ENCODE assay signal across 8 cellular contexts in the genomic region with DNA sequence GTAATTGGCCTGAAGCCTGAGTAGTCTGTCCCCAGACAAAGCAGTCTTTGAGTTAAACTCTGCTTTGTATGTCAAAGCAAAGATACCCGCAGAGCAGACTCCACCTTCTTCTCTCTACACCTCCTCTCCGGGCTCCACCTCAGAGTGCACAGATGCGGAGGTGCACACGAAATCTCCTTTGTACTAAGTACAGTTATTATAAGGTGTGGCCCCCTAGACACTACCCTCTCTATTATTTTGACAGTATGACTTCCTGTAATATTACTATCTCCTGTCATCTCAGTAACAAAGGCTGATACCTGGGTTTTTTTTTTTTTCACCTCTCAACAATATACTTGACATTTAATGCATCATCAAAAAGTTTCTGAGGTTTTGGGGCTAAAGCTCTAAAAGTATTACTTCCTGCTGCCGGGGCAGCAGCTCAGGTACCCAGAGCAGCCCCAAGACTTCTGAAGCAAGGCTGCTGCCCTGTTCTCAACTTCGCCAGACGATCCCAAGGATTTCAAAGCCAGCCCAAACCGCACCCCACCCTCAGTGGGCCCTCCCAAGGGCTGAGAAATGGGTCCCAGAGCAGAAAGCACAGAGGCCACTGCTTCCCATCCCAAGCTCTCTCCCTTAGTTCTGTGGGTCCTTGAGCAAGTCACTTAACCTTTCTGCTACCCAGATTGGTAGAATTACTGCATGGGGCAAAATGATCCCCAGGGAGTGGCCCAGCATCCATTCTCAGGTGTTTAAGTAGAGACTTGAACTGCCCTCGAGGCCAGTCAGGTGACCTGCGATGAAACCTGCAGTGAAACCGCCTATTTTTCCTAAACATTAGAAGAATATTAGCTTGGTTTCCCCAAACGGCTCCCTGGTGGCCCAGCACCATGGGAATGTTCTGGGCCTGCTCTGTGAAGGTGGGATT.
DNase-seq lines count a peak whose midpoint lies in the region; ATAC-seq, FAIRE-seq and TF ChIP-seq lines count a peak whose summit lies in the region.

No MANE protein-coding gene starts in this region.

- CTCF ChIA-PET in activated CD4-positive, alpha-beta memory T cell treated with anti-CD3 and anti-CD28 coated beads for 36 hours (lab: Charles Lee) = no interaction called here

- FAIRE-seq in H54 (lab: Jason Lieb, UNC) = no peak

- POLR2A ChIA-PET in activated CD4-positive, alpha-beta memory T cell treated with anti-CD3 and anti-CD28 coated beads for 36 hours (lab: Charles Lee) = interaction anchor here (0.7 to 1.0 kb wide), 2 partner anchors 32 to 42 kb away, joined by 3 to 7 read pairs; no protein-coding TSS in a partner anchor

- peaks cover 78% of the 10 kb centered on the region for H3K4me1 Mint-ChIP-seq in activated CD4-positive, alpha-beta memory T cell treated with anti-CD3 and anti-CD28 coated beads for 36 hours (ENCODE audit: low read depth)
- peaks cover 91% of the 10 kb centered on the region for H3K4me1 Mint-ChIP-seq in stimulated activated naive CD8-positive, alpha-beta T cell treated with anti-CD3 and anti-CD28 coated beads, Interleukin-15, Interleukin-2, amounts not matched to agents 100 ng/mL and 50 ng/mL, for 24 hours (ENCODE audit: low read depth)

- peak; percentile 81 for DNase-seq in activated CD4-positive, alpha-beta memory T cell treated with anti-CD3 and anti-CD28 coated beads for 36 hours
- DNase-seq in left colon (no peak), H54 (ENCODE audit: insufficient read length, low spot score) (no peak), NCI-H1930 (lab: John Stamatoyannopoulos, UW) (no peak), amniotic stem cell (lab: John Stamatoyannopoulos, UW) (no peak)

- H3K9me3 Mint-ChIP-seq in activated CD4-positive, alpha-beta memory T cell treated with anti-CD3 and anti-CD28 coated beads for 36 hours = peaks cover 6% of the 10 kb centered on the region
- H3K9me3 Mint-ChIP-seq in stimulated activated naive CD8-positive, alpha-beta T cell treated with anti-CD3 and anti-CD28 coated beads, Interleukin-15, Interleukin-2, amounts not matched to agents 100 ng/mL and 50 ng/mL, for 24 hours = no peaks in the 10 kb centered on the region

- H3K27ac Mint-ChIP-seq in activated CD4-positive, alpha-beta memory T cell treated with anti-CD3 and anti-CD28 coated beads for 36 hours = peak overlapping the region; percentile 75
- H3K27ac Mint-ChIP-seq in stimulated activated naive CD8-positive, alpha-beta T cell treated with anti-CD3 and anti-CD28 coated beads, Interleukin-15, Interleukin-2, amounts not matched to agents 100 ng/mL and 50 ng/mL, for 24 hours = peak overlapping the region; percentile 85

- intact Hi-C loops in activated CD4-positive, alpha-beta memory T cell treated with anti-CD3 and anti-CD28 coated beads for 36 hours (cut with micrococcal nuclease) = loop anchor here (1.0 to 5.0 kb wide), 5 partner anchors 32 to 176 kb away; no protein-coding TSS in a partner anchor
- intact Hi-C loops in left colon (cut with DNase I, micrococcal nuclease) = no loop called here

- H3K36me3 Mint-ChIP-seq in activated CD4-positive, alpha-beta memory T cell treated with anti-CD3 and anti-CD28 coated beads for 36 hours = no peaks in the 10 kb centered on the region
- no peaks in the 10 kb centered on the region for H3K36me3 Mint-ChIP-seq in stimulated activated naive CD8-positive, alpha-beta T cell treated with anti-CD3 and anti-CD28 coated beads, Interleukin-15, Interleukin-2, amounts not matched to agents 100 ng/mL and 50 ng/mL, for 24 hours (ENCODE audit: low read depth)

- no peak for TF ChIP-seq POLR2A in H54 (IDR thresholded peaks at IDR 0.05; ENCODE audit: low read depth, low read length)

- H3K4me3 Mint-ChIP-seq in activated CD4-positive, alpha-beta memory T cell treated with anti-CD3 and anti-CD28 coated beads for 36 hours = peak overlapping the region; percentile 24
- H3K4me3 Mint-ChIP-seq in stimulated activated naive CD8-positive, alpha-beta T cell treated with anti-CD3 and anti-CD28 coated beads, Interleukin-15, Interleukin-2, amounts not matched to agents 100 ng/mL and 50 ng/mL, for 24 hours = peak overlapping the region; percentile 57

- H3K27me3 Mint-ChIP-seq in activated CD4-positive, alpha-beta memory T cell treated with anti-CD3 and anti-CD28 coated beads for 36 hours = no peaks in the 10 kb centered on the region
- no peaks in the 10 kb centered on the region for H3K27me3 Mint-ChIP-seq in stimulated activated naive CD8-positive, alpha-beta T cell treated with anti-CD3 and anti-CD28 coated beads, Interleukin-15, Interleukin-2, amounts not matched to agents 100 ng/mL and 50 ng/mL, for 24 hours

- peak; percentile 80 for ATAC-seq in HG02610 (IDR thresholded peaks at IDR 0.05; ENCODE audit: unreplicated experiment)
- peak; percentile 33 for ATAC-seq in left colon
- ATAC-seq in GM21515 (IDR thresholded peaks at IDR 0.05; ENCODE audit: unreplicated experiment) = no peak
